ENCODE assay signal across 8 cellular contexts in genomic region chr19:46614114-46614701, GRCh38. TPM values are rescaled to one million over a fixed set of nuclear protein-coding genes. Genes with fewer than 3 reads are reported as not detected.
DNase-seq lines count a peak whose midpoint lies in the region; ATAC-seq and TF ChIP-seq lines count a peak whose summit lies in the region.

No MANE protein-coding gene starts in this region.

- H3K4me1 ChIP-seq in smooth muscle cell (ENCODE audit: low read depth), result no peaks in the 10 kb centered on the region

- no peaks in the 10 kb centered on the region for H3K27me3 ChIP-seq in smooth muscle cell (ENCODE audit: low read depth)

- no peak overlapping the region for H3K4me2 ChIP-seq in smooth muscle cell

- no peak overlapping the region for H3K27ac ChIP-seq in smooth muscle cell (ENCODE audit: low read depth)

- no peaks in the 10 kb centered on the region for H3K9me3 ChIP-seq in smooth muscle cell (replicated peaks; ENCODE audit: low read depth)

- no peak overlapping the region for H3K4me3 ChIP-seq in smooth muscle cell

- 18% methylated on average over 12 of the region's 12 CpGs for WGBS in smooth muscle cell (ENCODE audit: low lambda C conversion rate)

- H3K79me2 ChIP-seq in smooth muscle cell (ENCODE audit: low read depth), result no peaks in the 10 kb centered on the region

- peaks cover 1% of the 10 kb centered on the region for H4K20me1 ChIP-seq in smooth muscle cell (ENCODE audit: low read depth)

- TF ChIP-seq CTCF in smooth muscle cell (IDR thresholded peaks at IDR 0.05; ENCODE audit: borderline replicate concordance, insufficient read depth, poor library complexity, severe bottlenecking), result peak; percentile 83

- H2AFZ ChIP-seq in smooth muscle cell (ENCODE audit: low read depth), result no peak overlapping the region

- DNase-seq in NK-92 treated with Interleukin-12 subunit alpha and Interleukin-12 subunit beta, amount 100 ng/mL, for 24 hours (lab: John Stamatoyannopoulos, UW), result peak; percentile 49
- DNase-seq in NK-92 (lab: John Stamatoyannopoulos, UW; ENCODE audit: unreplicated experiment) (no peak), NCI-H128 (lab: John Stamatoyannopoulos, UW; ENCODE audit: unreplicated experiment) (peak; percentile 80), T-helper 22 cell (ENCODE audit: low read depth) (peak; percentile 49), anterior cingulate cortex (lab: John Stamatoyannopoulos, UW) (peak in 56 of 58 donors; percentile 15 to 91 (median 73)), hepatic stellate cell (ENCODE audit: low spot score) (peak; percentile 86), smooth muscle cell (lab: John Stamatoyannopoulos, UW; ENCODE audit: unreplicated experiment) (peak; percentile 63)

- no peak for ATAC-seq in GM21447 (IDR thresholded peaks at IDR 0.05; ENCODE audit: unreplicated experiment)

- H3F3A ChIP-seq in smooth muscle cell (ENCODE audit: low read depth), result peaks cover 1% of the 10 kb centered on the region

- no peaks in the 10 kb centered on the region for H3K36me3 ChIP-seq in smooth muscle cell (ENCODE audit: low read depth)

- no peak overlapping the region for H3K9ac ChIP-seq in smooth muscle cell (ENCODE audit: low read depth)

RNA-seq across cellular contexts. Expression of gene PTGIR, which starts 10.7 kb away (rescaled TPM):
- 0.09 and 2.3 TPM in 2 replicates for total RNA-seq in smooth muscle cell
- 0.81 and 1.3 TPM in 2 replicates for polyA plus RNA-seq in smooth muscle cell

RNA-seq across cellular contexts. Expression of gene CALM3, which starts 13.1 kb away (rescaled TPM):
- 152 and 172 TPM in 2 replicates for total RNA-seq in smooth muscle cell
- polyA plus RNA-seq in smooth muscle cell, result 165 and 183 TPM in 2 replicates

RNA-seq across cellular contexts. Expression of gene GNG8, which starts 21.8 kb away (rescaled TPM):
- total RNA-seq in smooth muscle cell, result not detected in 2 replicates
- polyA plus RNA-seq in smooth muscle cell, result 3.3 TPM in 1 of 2 replicates, not detected in the other

RNA-seq across cellular contexts. Expression of gene DACT3, which starts 46.8 kb away (rescaled TPM):
- total RNA-seq in smooth muscle cell, result 6.2 and 12.3 TPM in 2 replicates
- polyA plus RNA-seq in smooth muscle cell, result 19.1 and 22.7 TPM in 2 replicates
